ENCODE assay signal across 8 cellular contexts in genomic region chr2:61017556-61018318, GRCh38. TPM values are rescaled to one million over a fixed set of nuclear protein-coding genes. Genes with fewer than 3 reads are reported as not detected.
DNase-seq lines count a peak whose midpoint lies in the region; ATAC-seq lines count a peak whose summit lies in the region.

PEX13 (plus strand) TSS chr2:61017720; CDS start chr2:61017760, 40 bp downstream.
PUS10 (minus strand) TSS chr2:61018255; CDS start chr2:61011890, 6,365 bp downstream.

- peak within 1 kb of the TSS in 1 of 2 experiments; percentile 99 for H2BK12ac ChIP-seq in mesenchymal stem cell (ENCODE audit: low read length in 2 of 2)

- H3K36me3 ChIP-seq in BLaER1 (peaks cover 22% of the 10 kb centered on the region), mesenchymal stem cell (ENCODE audit: control insufficient read depth in 1 of 2, insufficient read depth in 2 of 2, low read depth in 1 of 2, low read length in 2 of 2) (peaks cover 9 to 14% of the 10 kb centered on the region in 2 experiments)
- H3K36me3 ChIP-seq in effector memory CD4-positive, alpha-beta T cell (ENCODE audit: control insufficient read depth, insufficient read depth, low read length) = no peaks in the 10 kb centered on the region

- H2BK120ac ChIP-seq in mesenchymal stem cell (ENCODE audit: low read depth, low read length) = peak within 1 kb of the TSS; percentile 11

- H3K4me2 ChIP-seq in BLaER1 (peak within 1 kb of the TSS; percentile 89), mesenchymal stem cell (ENCODE audit: low read length, poor library complexity, severe bottlenecking) (peak within 1 kb of the TSS; percentile 92)

- H3K9me3 ChIP-seq in BLaER1 = peaks cover 18% of the 10 kb centered on the region
- no peaks in the 10 kb centered on the region for H3K9me3 ChIP-seq in effector memory CD4-positive, alpha-beta T cell (ENCODE audit: control insufficient read depth, low read length)
- peaks cover 4% of the 10 kb centered on the region for H3K9me3 ChIP-seq in mesenchymal stem cell (ENCODE audit: control insufficient read depth, low read length)

- peak within 1 kb of the TSS; percentile 70 for H4K91ac ChIP-seq in mesenchymal stem cell (ENCODE audit: low read length)

- H4K20me1 ChIP-seq in BLaER1 = peaks cover 46% of the 10 kb centered on the region

- peak within 1 kb of the TSS in 1 of 2 experiments; percentile 83 for H3K14ac ChIP-seq in mesenchymal stem cell (ENCODE audit: low read length in 2 of 2)

- ATAC-seq in GM19023 (IDR thresholded peaks at IDR 0.05; ENCODE audit: unreplicated experiment) (peak; percentile 84), HG03159 (IDR thresholded peaks at IDR 0.05; ENCODE audit: unreplicated experiment) (peak; percentile 74)

- H3K36me3 Mint-ChIP-seq in activated CD4-positive, alpha-beta memory T cell treated with anti-CD3 and anti-CD28 coated beads, Interleukin-2, amount 10 ng/mL, durations not matched to agents 7 days and 5 days (ENCODE audit: low read depth) = peaks cover 24% of the 10 kb centered on the region

- POLR2A ChIA-PET in activated CD4-positive, alpha-beta memory T cell treated with anti-CD3 and anti-CD28 coated beads, Interleukin-2, amount 10 ng/mL, durations not matched to agents 7 days and 5 days (lab: Charles Lee) = interaction anchor here (0.7 to 3.0 kb wide), 10 partner anchors 11 to 521 kb away, joined by 3 to 30 read pairs (median 6); partner anchors contain the start of genes PAPOLG, REL, SANBR and XPO1

- H3K79me1 ChIP-seq in mesenchymal stem cell (replicated peaks; ENCODE audit: low read length, poor library complexity, severe bottlenecking) = peaks cover 21% of the 10 kb centered on the region

- peak within 1 kb of the TSS; percentile 87 to 91 for H3K18ac ChIP-seq in mesenchymal stem cell (ENCODE audit: low read depth in 1 of 2, low read length in 2 of 2)

- H3K4ac ChIP-seq in mesenchymal stem cell (ENCODE audit: low read depth in 1 of 2, low read length in 2 of 2) = peak within 1 kb of the TSS; percentile 46 to 88

- H3K23ac ChIP-seq in mesenchymal stem cell (ENCODE audit: low read length in 2 of 2) = peak within 1 kb of the TSS; percentile 47 to 72

- H2AK5ac ChIP-seq in mesenchymal stem cell (ENCODE audit: low read length, severe bottlenecking) = peak within 1 kb of the TSS; percentile 26

- H3K4me1 ChIP-seq in BLaER1 (peaks cover 31% of the 10 kb centered on the region), mesenchymal stem cell (ENCODE audit: control insufficient read depth, insufficient read depth, low read depth, low read length) (peaks cover 3% of the 10 kb centered on the region)
- peaks cover 10% of the 10 kb centered on the region for H3K4me1 ChIP-seq in effector memory CD4-positive, alpha-beta T cell (ENCODE audit: control insufficient read depth, insufficient read depth, low read length, poor library complexity, severe bottlenecking)

- H3K9me3 Mint-ChIP-seq in activated CD4-positive, alpha-beta memory T cell treated with anti-CD3 and anti-CD28 coated beads, Interleukin-2, amount 10 ng/mL, durations not matched to agents 7 days and 5 days = no peaks in the 10 kb centered on the region

- peak within 1 kb of the TSS; percentile 82 for H3K4me3 ChIP-seq in BLaER1
- peak within 1 kb of the TSS; percentile 93 for H3K4me3 ChIP-seq in effector memory CD4-positive, alpha-beta T cell (ENCODE audit: insufficient read depth, low read depth, low read length, poor library complexity, severe bottlenecking)
- peak within 1 kb of the TSS; percentile 88 to 99 for H3K4me3 ChIP-seq in mesenchymal stem cell (ENCODE audit: insufficient read depth in 1 of 2, low read depth in 1 of 2, low read length in 2 of 2)

- no peaks in the 10 kb centered on the region for H3K27me3 ChIP-seq in BLaER1
- no peaks in the 10 kb centered on the region for H3K27me3 ChIP-seq in effector memory CD4-positive, alpha-beta T cell (replicated peaks; ENCODE audit: control insufficient read depth, insufficient read depth, low read length, poor library complexity, severe bottlenecking)
- H3K27me3 ChIP-seq in mesenchymal stem cell (ENCODE audit: control insufficient read depth in 1 of 2, insufficient read depth in 1 of 2, low read length in 2 of 2) = no peaks in the 10 kb centered on the region

- peak within 1 kb of the TSS; percentile 94 for H3K27ac ChIP-seq in BLaER1
- peak within 1 kb of the TSS; percentile 77 for H3K27ac ChIP-seq in effector memory CD4-positive, alpha-beta T cell (ENCODE audit: insufficient read depth, low read length, poor library complexity, severe bottlenecking)
- peak within 1 kb of the TSS; percentile 96 for H3K27ac ChIP-seq in mesenchymal stem cell (ENCODE audit: low read length, poor library complexity, severe bottlenecking)

- peak within 1 kb of the TSS; percentile 57 for H2BK15ac ChIP-seq in mesenchymal stem cell (ENCODE audit: low read depth, poor library complexity, severe bottlenecking)

- WGBS in mesenchymal stem cell = 0% methylated on average over 20 of the region's 39 CpGs

- H4K8ac ChIP-seq in mesenchymal stem cell (ENCODE audit: low read length) = peak within 1 kb of the TSS; percentile 76

- H3K27me3 Mint-ChIP-seq in activated CD4-positive, alpha-beta memory T cell treated with anti-CD3 and anti-CD28 coated beads, Interleukin-2, amount 10 ng/mL, durations not matched to agents 7 days and 5 days = no peaks in the 10 kb centered on the region

- peak within 1 kb of the TSS; percentile 89 for H3K27ac Mint-ChIP-seq in activated CD4-positive, alpha-beta memory T cell treated with anti-CD3 and anti-CD28 coated beads, Interleukin-2, amount 10 ng/mL, durations not matched to agents 7 days and 5 days

- H3K4me1 Mint-ChIP-seq in activated CD4-positive, alpha-beta memory T cell treated with anti-CD3 and anti-CD28 coated beads, Interleukin-2, amount 10 ng/mL, durations not matched to agents 7 days and 5 days = peaks cover 46% of the 10 kb centered on the region

- DNase-seq in NCI-H524 treated with DMSO at 0.1 percent for 48 hours (lab: John Stamatoyannopoulos, UW) (peak; percentile 41), mesenchymal stem cell (peak; percentile 86)
- DNase-seq in activated CD4-positive, alpha-beta memory T cell treated with anti-CD3 and anti-CD28 coated beads, Interleukin-2, amount 10 ng/mL, durations not matched to agents 7 days and 5 days = peak; percentile 73
- peak; percentile 28 to 54 (median 39) for DNase-seq in effector memory CD4-positive, alpha-beta T cell
- DNase-seq in stimulated activated CD8-positive, alpha-beta memory T cell treated with anti-CD3 and anti-CD28 coated beads, Interleukin-12 subunit alpha, Interleukin-12 subunit beta, amount 100 ng/mL, for 24 hours (ENCODE audit: extremely low read depth) = peak; percentile 30

- H2BK5ac ChIP-seq in mesenchymal stem cell (ENCODE audit: low read depth, low read length, poor library complexity, severe bottlenecking) = peak within 1 kb of the TSS; percentile 84

- CTCF ChIA-PET in activated CD4-positive, alpha-beta memory T cell treated with anti-CD3 and anti-CD28 coated beads, Interleukin-2, amount 10 ng/mL, durations not matched to agents 7 days and 5 days (lab: Charles Lee) = interaction anchor here (0.9 to 2.3 kb wide), 2 partner anchors 25 to 222 kb away, joined by 3 to 6 read pairs; no protein-coding TSS in a partner anchor

- H3K9ac ChIP-seq in BLaER1 (peak within 1 kb of the TSS; percentile 92), mesenchymal stem cell (ENCODE audit: low read length) (peak within 1 kb of the TSS; percentile 96)

- peak within 1 kb of the TSS; percentile 96 for H2AFZ ChIP-seq in mesenchymal stem cell (ENCODE audit: low read depth, low read length)

- H3K4me3 Mint-ChIP-seq in activated CD4-positive, alpha-beta memory T cell treated with anti-CD3 and anti-CD28 coated beads, Interleukin-2, amount 10 ng/mL, durations not matched to agents 7 days and 5 days = peak within 1 kb of the TSS; percentile 96

RNA-seq across cellular contexts. Expression of gene PEX13, which starts in this region (rescaled TPM):
- 10 to 100 TPM; 20.3 to 20.6 TPM for total RNA-seq in activated CD4-positive, alpha-beta memory T cell treated with anti-CD3 and anti-CD28 coated beads, Interleukin-2, amount 10 ng/mL, durations not matched to agents 7 days and 5 days
- polyA plus RNA-seq in mesenchymal stem cell (2013, experiment 1 of 2) = 10.2 TPM
- 11.2 TPM for polyA plus RNA-seq in mesenchymal stem cell (2013, experiment 2 of 2)

RNA-seq across cellular contexts. Expression of gene PUS10, which starts in this region (rescaled TPM):
- total RNA-seq in activated CD4-positive, alpha-beta memory T cell treated with anti-CD3 and anti-CD28 coated beads, Interleukin-2, amount 10 ng/mL, durations not matched to agents 7 days and 5 days = 1 to 10 TPM; 7.3 to 7.5 TPM
- 2.7 TPM for polyA plus RNA-seq in mesenchymal stem cell (2013, experiment 1 of 2)
- polyA plus RNA-seq in mesenchymal stem cell (2013, experiment 2 of 2) = 3.2 TPM

Comparison
In these comparisons a context has a peak if more than half of its experiments do, and no peak if none do; other contexts are left out.
1. Peak in every context shown above with its lines: DNase-seq, ATAC-seq, H3K4me3 ChIP-seq and H3K27ac ChIP-seq.
2. DNase-seq: peak in every context shown above with its lines; median percentile 86 in mesenchymal stem cell; 73 in activated CD4-positive, alpha-beta memory T cell treated with anti-CD3 and anti-CD28 coated beads, Interleukin-2, amount 10 ng/mL, durations not matched to agents 7 days and 5 days; 41 in NCI-H524 treated with DMSO at 0.1 percent for 48 hours; 39 in effector memory CD4-positive, alpha-beta T cell; 30 in stimulated activated CD8-positive, alpha-beta memory T cell treated with anti-CD3 and anti-CD28 coated beads, Interleukin-12 subunit alpha, Interleukin-12 subunit beta, amount 100 ng/mL, for 24 hours.